Comparison of ENCODE assay signal across 30 cellular contexts in the genomic region with DNA sequence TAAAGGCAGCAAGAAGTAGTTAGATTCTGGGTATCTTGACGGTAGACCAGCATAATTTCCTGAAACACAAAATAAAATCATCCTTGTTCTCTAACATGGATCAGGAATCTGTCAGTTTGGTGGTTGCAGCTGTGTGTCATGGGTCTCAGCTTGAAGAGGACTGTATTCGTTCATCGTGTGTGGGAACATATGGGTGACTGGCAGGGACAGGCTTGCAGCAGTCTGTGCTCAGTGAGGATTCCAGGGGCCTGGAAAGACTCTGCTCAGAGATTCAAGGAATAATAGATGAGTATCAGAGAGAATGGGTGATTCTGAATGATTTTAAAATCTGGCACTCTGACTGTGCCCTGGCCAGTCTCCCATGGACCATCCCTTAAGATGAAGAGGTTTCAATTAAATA.
"Had no signal": no experiment of that assay in that cellular context is flagged by ENCODE, and none has a peak within 500 bp of the region (broad histone marks: within the 10 kb centered on the region; RNA-seq: fewer than 3 reads in every experiment).

No MANE protein-coding gene starts in this region.

- DNase-seq: activated B cell treated with CpG ODN at 0.5 μM for 24 hours; activated CD4-positive, alpha-beta memory T cell treated with anti-CD3 and anti-CD28 coated beads for 36 hours; activated CD4-positive, alpha-beta T cell treated with anti-CD3 and anti-CD28 coated beads for 48 hours; activated CD8-positive, alpha-beta memory T cell treated with anti-CD3 and anti-CD28 coated beads, Interleukin-2, amount 10 ng/mL, durations not matched to agents 7 days and 5 days; activated CD8-positive, alpha-beta memory T cell treated with anti-CD3 and anti-CD28 coated beads, Interleukin-2, amount 50 U/mL, for 4 hours; activated CD8-positive, alpha-beta T cell treated with anti-CD3 and anti-CD28 coated beads, Interleukin-2, amount 10 ng/mL, durations not matched to agents 7 days and 5 days; activated effector memory CD4-positive, alpha-beta T cell treated with anti-CD3 and anti-CD28 coated beads, Interleukin-2, amount 50 U/mL, for 16 hours; activated naive CD4-positive, alpha-beta T cell treated with anti-CD3 and anti-CD28 coated beads for 36 hours; activated naive CD8-positive, alpha-beta T cell treated with anti-CD3 and anti-CD28 coated beads for 36 hours; activated naive CD8-positive, alpha-beta T cell treated with anti-CD3 and anti-CD28 coated beads, Interleukin-2, amount 50 U/mL, for 24 hours; activated T-cell treated with anti-CD3 and anti-CD28 coated beads, Interleukin-2, amount 50 U/mL, for 1 hour; activated T-cell treated with anti-CD3 and anti-CD28 coated beads, Interleukin-2, amount 50 U/mL, for 48 hours; adrenal gland; brain microvascular endothelial cell; colonic mucosa; effector CD8-positive, alpha-beta T cell; esophagus squamous epithelium; foreskin melanocyte; head of caudate nucleus; T-helper 1 cell; T-helper 17 cell; T1000; WERI-Rb-1 had no signal

- H3K36me3 ChIP-seq: adrenal gland, ascending aorta, brain microvascular endothelial cell, colonic mucosa, esophagus squamous epithelium, WERI-Rb-1 had no signal

- H3K4me3 ChIP-seq: adrenal gland, ascending aorta, colonic mucosa, esophagus squamous epithelium had no signal

- H3K27me3 ChIP-seq: adrenal gland, ascending aorta, brain microvascular endothelial cell, colonic mucosa had no signal

- H3K36me3 Mint-ChIP-seq: activated CD4-positive, alpha-beta memory T cell treated with anti-CD3 and anti-CD28 coated beads for 36 hours; activated CD8-positive, alpha-beta memory T cell treated with anti-CD3 and anti-CD28 coated beads, Interleukin-2, amount 10 ng/mL, durations not matched to agents 7 days and 5 days; activated naive CD4-positive, alpha-beta T cell treated with anti-CD3 and anti-CD28 coated beads, Interleukin-2, amount 50 U/mL, for 24 hours; activated naive CD8-positive, alpha-beta T cell treated with anti-CD3 and anti-CD28 coated beads for 36 hours had no signal

- H3K27me3 Mint-ChIP-seq: activated B cell treated with CpG ODN at 0.5 μM for 24 hours; activated CD4-positive, alpha-beta memory T cell treated with anti-CD3 and anti-CD28 coated beads for 36 hours; activated CD8-positive, alpha-beta memory T cell treated with anti-CD3 and anti-CD28 coated beads, Interleukin-2, amount 10 ng/mL, durations not matched to agents 7 days and 5 days; activated naive CD8-positive, alpha-beta T cell treated with anti-CD3 and anti-CD28 coated beads for 36 hours; activated naive CD8-positive, alpha-beta T cell treated with anti-CD3 and anti-CD28 coated beads, Interleukin-2, amount 50 U/mL, for 24 hours had no signal

- H3K4me1 Mint-ChIP-seq: activated B cell treated with CpG ODN at 0.5 μM for 24 hours; activated CD8-positive, alpha-beta memory T cell treated with anti-CD3 and anti-CD28 coated beads, Interleukin-2, amount 10 ng/mL, durations not matched to agents 7 days and 5 days; activated naive CD4-positive, alpha-beta T cell treated with anti-CD3 and anti-CD28 coated beads, Interleukin-2, amount 50 U/mL, for 24 hours; activated naive CD8-positive, alpha-beta T cell treated with anti-CD3 and anti-CD28 coated beads for 36 hours; activated naive CD8-positive, alpha-beta T cell treated with anti-CD3 and anti-CD28 coated beads, Interleukin-2, amount 50 U/mL, for 24 hours; T-helper 17 cell had no signal

- H3K27ac Mint-ChIP-seq: activated B cell treated with CpG ODN at 0.5 μM for 24 hours; activated CD4-positive, alpha-beta memory T cell treated with anti-CD3 and anti-CD28 coated beads for 36 hours; activated CD8-positive, alpha-beta memory T cell treated with anti-CD3 and anti-CD28 coated beads, Interleukin-2, amount 10 ng/mL, durations not matched to agents 7 days and 5 days; activated CD8-positive, alpha-beta T cell treated with anti-CD3 and anti-CD28 coated beads, Interleukin-2, amount 10 ng/mL, durations not matched to agents 7 days and 5 days; activated naive CD4-positive, alpha-beta T cell treated with anti-CD3 and anti-CD28 coated beads for 36 hours; activated naive CD4-positive, alpha-beta T cell treated with anti-CD3 and anti-CD28 coated beads, Interleukin-2, amount 50 U/mL, for 24 hours; activated naive CD8-positive, alpha-beta T cell treated with anti-CD3 and anti-CD28 coated beads for 36 hours; activated naive CD8-positive, alpha-beta T cell treated with anti-CD3 and anti-CD28 coated beads, Interleukin-2, amount 50 U/mL, for 24 hours; activated T-helper 1 cell treated with anti-CD3 and anti-CD28 coated beads, Interleukin-12 subunit alpha, Interleukin-12 subunit beta, Interleukin-2, Interleukin-4 antibody, amounts not matched to agents 30 ng/mL and 10 ng/mL and 1 ng/mL, durations not matched to agents 14 hours and 24 hours and 36 hours; activated T-helper 2 cell treated with anti-CD3 and anti-CD28 coated beads, Interferon-gamma antibody, Interleukin-2, Interleukin-4, amounts not matched to agents 10 μg/mL and 5 μg/mL and 100 μg/mL, durations not matched to agents 14 hours and 24 hours and 36 hours; T-helper 17 cell; T-helper 2 cell treated with Interferon-gamma antibody and Interleukin-4, amounts not matched to agents 5 μg/mL and 100 μg/mL, for 36 hours had no signal

- H3K4me3 Mint-ChIP-seq: activated B cell treated with CpG ODN at 0.5 μM for 24 hours; activated CD4-positive, alpha-beta memory T cell treated with anti-CD3 and anti-CD28 coated beads for 36 hours; activated CD8-positive, alpha-beta memory T cell treated with anti-CD3 and anti-CD28 coated beads, Interleukin-2, amount 10 ng/mL, durations not matched to agents 7 days and 5 days; activated CD8-positive, alpha-beta T cell treated with anti-CD3 and anti-CD28 coated beads, Interleukin-2, amount 10 ng/mL, durations not matched to agents 7 days and 5 days; activated naive CD4-positive, alpha-beta T cell treated with anti-CD3 and anti-CD28 coated beads for 36 hours; activated naive CD4-positive, alpha-beta T cell treated with anti-CD3 and anti-CD28 coated beads, Interleukin-2, amount 50 U/mL, for 24 hours; activated naive CD8-positive, alpha-beta T cell treated with anti-CD3 and anti-CD28 coated beads for 36 hours; activated naive CD8-positive, alpha-beta T cell treated with anti-CD3 and anti-CD28 coated beads, Interleukin-2, amount 50 U/mL, for 24 hours; activated T-helper 1 cell treated with anti-CD3 and anti-CD28 coated beads, Interleukin-12 subunit alpha, Interleukin-12 subunit beta, Interleukin-2, Interleukin-4 antibody, amounts not matched to agents 30 ng/mL and 10 ng/mL and 1 ng/mL, durations not matched to agents 14 hours and 24 hours and 36 hours; T-helper 17 cell; T-helper 2 cell treated with Interferon-gamma antibody and Interleukin-4, amounts not matched to agents 5 μg/mL and 100 μg/mL, for 36 hours had no signal

- H3K27ac ChIP-seq: adrenal gland, ascending aorta, brain microvascular endothelial cell, colonic mucosa, epithelial cell of prostate, esophagus squamous epithelium, WERI-Rb-1 had no signal

- H3K9me3 ChIP-seq: adrenal gland, ascending aorta, colonic mucosa, esophagus squamous epithelium had no signal

- H3K9me3 Mint-ChIP-seq: activated B cell treated with CpG ODN at 0.5 μM for 24 hours; activated CD4-positive, alpha-beta memory T cell treated with anti-CD3 and anti-CD28 coated beads for 36 hours; activated naive CD4-positive, alpha-beta T cell treated with anti-CD3 and anti-CD28 coated beads for 36 hours; activated naive CD4-positive, alpha-beta T cell treated with anti-CD3 and anti-CD28 coated beads, Interleukin-2, amount 50 U/mL, for 24 hours; activated naive CD8-positive, alpha-beta T cell treated with anti-CD3 and anti-CD28 coated beads, Interleukin-2, amount 50 U/mL, for 24 hours; activated T-helper 1 cell treated with anti-CD3 and anti-CD28 coated beads, Interleukin-12 subunit alpha, Interleukin-12 subunit beta, Interleukin-2, Interleukin-4 antibody, amounts not matched to agents 30 ng/mL and 10 ng/mL and 1 ng/mL, durations not matched to agents 14 hours and 24 hours and 36 hours; activated T-helper 2 cell treated with anti-CD3 and anti-CD28 coated beads, Interferon-gamma antibody, Interleukin-2, Interleukin-4, amounts not matched to agents 10 μg/mL and 5 μg/mL and 100 μg/mL, durations not matched to agents 14 hours and 24 hours and 36 hours; T-helper 2 cell treated with Interferon-gamma antibody and Interleukin-4, amounts not matched to agents 5 μg/mL and 100 μg/mL, for 36 hours had no signal

- ATAC-seq: activated CD4-positive, CD25-positive, alpha-beta regulatory T cell treated with anti-CD3 and anti-CD28 coated beads, Interleukin-2, amount 50 U/mL, for 24 hours; activated CD8-positive, alpha-beta memory T cell treated with anti-CD3 and anti-CD28 coated beads, Interleukin-2, amount 10 ng/mL, durations not matched to agents 7 days and 5 days; activated CD8-positive, alpha-beta T cell treated with anti-CD3 and anti-CD28 coated beads, Interleukin-2, amount 10 ng/mL, durations not matched to agents 7 days and 5 days; activated naive CD8-positive, alpha-beta T cell treated with anti-CD3 and anti-CD28 coated beads, Interleukin-2, amount 50 U/mL, for 24 hours; T-helper 17 cell had no signal
